Comparison of ENCODE assay signal across 1 cellular context in the genomic region with DNA sequence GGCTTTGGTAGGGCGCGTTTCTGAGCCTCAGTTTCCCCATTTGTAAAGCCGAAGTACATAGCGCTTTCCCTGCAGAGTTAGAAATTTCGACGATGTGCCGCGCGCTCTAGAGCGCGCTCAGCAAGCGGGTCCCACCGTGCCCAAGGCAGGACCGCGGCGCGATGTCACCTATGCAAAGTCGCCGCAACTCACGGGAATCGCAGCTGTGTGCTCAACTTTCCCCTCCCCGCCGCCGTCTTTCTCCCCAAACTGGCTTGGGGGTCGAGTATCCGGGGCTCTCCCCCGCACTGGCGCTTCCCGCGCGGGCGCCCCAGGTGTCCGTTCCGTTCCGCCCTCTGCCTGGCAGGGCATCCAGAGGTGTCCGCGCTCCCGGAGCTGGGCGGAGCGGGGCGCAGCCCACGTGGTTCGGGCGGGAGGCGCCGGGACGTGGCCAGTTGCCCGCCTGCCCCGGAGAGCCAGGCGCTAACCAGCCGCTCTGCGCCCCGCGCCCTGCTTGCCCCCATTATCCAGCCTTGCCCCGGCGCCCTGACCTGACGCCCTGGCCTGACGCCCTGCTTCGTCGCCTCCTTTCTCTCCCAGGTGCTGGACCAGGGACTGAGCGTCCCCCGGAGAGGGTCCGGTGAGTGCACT.
TF ChIP-seq lines count a peak whose summit lies in the region.

A gene with protein sequence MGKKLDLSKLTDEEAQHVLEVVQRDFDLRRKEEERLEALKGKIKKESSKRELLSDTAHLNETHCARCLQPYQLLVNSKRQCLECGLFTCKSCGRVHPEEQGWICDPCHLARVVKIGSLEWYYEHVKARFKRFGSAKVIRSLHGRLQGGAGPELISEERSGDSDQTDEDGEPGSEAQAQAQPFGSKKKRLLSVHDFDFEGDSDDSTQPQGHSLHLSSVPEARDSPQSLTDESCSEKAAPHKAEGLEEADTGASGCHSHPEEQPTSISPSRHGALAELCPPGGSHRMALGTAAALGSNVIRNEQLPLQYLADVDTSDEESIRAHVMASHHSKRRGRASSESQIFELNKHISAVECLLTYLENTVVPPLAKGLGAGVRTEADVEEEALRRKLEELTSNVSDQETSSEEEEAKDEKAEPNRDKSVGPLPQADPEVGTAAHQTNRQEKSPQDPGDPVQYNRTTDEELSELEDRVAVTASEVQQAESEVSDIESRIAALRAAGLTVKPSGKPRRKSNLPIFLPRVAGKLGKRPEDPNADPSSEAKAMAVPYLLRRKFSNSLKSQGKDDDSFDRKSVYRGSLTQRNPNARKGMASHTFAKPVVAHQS (plus strand): TSS at position 433 of the 630 bp plus-strand sequence. CDS start 6,176 bp downstream, outside the sequence.

TF ChIP-seq in WTC11, 78 proteins besides CTCF, POLR2A, EP300 and RAD21 (continued from another document):
- TF ChIP-seq, protein P1, sequence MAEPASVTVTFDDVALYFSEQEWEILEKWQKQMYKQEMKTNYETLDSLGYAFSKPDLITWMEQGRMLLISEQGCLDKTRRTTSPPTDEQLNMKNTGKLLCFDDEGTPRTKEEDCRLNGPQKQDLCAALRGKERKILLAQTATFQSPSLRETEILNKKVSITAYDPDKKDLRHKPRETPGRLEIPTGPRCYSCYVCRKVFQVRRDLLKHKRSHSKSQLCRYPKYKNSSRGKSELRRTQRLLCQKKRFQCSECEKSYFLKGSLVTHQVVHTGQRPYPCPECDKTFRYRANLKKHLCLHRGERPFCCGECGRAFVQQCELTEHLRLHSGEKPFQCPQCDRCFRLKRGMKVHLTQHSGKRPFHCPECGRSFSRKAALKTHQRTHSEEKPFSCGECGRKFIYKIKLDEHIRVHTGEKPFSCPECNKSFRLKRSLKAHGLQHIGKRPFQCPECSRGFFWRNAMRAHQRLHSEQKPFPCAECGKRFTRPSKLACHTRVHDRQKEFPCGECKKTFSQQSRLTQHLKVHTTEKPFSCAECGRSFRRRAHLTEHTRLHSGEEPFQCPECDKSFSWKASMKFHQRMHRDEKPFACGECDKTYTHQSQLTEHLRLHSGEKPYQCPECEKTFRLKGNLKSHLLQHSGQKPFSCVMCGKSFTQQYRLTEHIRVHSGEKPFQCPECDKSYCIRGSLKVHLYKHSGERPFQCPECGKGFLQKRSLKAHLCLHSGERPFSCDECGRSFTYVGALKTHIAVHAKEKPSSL (CRISPR knock-in tag; conservative IDR thresholded peaks at IDR 0.05): no peak
- TF ChIP-seq, protein P2, sequence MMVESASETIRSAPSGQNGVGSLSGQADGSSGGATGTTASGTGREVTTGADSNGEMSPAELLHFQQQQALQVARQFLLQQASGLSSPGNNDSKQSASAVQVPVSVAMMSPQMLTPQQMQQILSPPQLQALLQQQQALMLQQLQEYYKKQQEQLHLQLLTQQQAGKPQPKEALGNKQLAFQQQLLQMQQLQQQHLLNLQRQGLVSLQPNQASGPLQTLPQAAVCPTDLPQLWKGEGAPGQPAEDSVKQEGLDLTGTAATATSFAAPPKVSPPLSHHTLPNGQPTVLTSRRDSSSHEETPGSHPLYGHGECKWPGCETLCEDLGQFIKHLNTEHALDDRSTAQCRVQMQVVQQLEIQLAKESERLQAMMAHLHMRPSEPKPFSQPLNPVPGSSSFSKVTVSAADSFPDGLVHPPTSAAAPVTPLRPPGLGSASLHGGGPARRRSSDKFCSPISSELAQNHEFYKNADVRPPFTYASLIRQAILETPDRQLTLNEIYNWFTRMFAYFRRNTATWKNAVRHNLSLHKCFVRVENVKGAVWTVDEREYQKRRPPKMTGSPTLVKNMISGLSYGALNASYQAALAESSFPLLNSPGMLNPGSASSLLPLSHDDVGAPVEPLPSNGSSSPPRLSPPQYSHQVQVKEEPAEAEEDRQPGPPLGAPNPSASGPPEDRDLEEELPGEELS (CRISPR knock-in tag; IDR thresholded peaks at IDR 0.05): peak; percentile 28; the same call in 1 of the 2 replicates
- TF ChIP-seq, protein P3, sequence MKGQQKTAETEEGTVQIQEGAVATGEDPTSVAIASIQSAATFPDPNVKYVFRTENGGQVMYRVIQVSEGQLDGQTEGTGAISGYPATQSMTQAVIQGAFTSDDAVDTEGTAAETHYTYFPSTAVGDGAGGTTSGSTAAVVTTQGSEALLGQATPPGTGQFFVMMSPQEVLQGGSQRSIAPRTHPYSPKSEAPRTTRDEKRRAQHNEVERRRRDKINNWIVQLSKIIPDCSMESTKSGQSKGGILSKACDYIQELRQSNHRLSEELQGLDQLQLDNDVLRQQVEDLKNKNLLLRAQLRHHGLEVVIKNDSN (CRISPR knock-in tag; IDR thresholded peaks at IDR 0.05): peak; percentile 85
